20 cellular contexts compared by ENCODE assay signal in the genomic region with DNA sequence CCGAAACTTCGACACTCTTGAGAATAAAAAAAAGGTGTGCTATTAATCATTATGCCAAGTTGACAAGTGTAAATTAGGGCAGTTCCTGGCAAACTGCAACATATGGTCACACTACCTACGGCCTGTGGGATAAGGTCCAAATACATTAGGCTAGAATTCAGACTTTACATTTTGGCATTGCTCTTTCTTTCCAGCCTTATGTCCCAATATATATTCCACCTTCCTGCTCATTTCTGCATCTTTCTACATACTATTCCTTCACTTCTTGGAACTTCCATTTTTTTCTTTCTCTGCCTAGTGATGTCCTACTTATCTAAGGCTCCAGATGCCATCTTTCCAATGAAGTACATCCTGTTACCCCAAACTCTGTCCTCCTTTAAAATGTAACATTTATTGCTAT.
"Had no signal": no experiment of that assay in that cellular context is flagged by ENCODE, and none has a peak within 500 bp of the region (broad histone marks: within the 10 kb centered on the region; RNA-seq: fewer than 3 reads in every experiment).

No MANE protein-coding gene starts in this region.

- DNase-seq: dermis blood vessel endothelial cell; dorsolateral prefrontal cortex; effector CD4-positive, alpha-beta T cell; effector memory CD4-positive, alpha-beta T cell; foreskin keratinocyte; heart left ventricle; hypothalamus; immature natural killer cell; left cardiac atrium; left lung; left ventricle myocardium superior; lower lobe of right lung; mesenchymal stem cell; mucosa of descending colon; naive B cell had no signal

- H3K27me3 ChIP-seq: dorsolateral prefrontal cortex, esophagus muscularis mucosa, foreskin keratinocyte, gastroesophageal sphincter, heart left ventricle, hepatocyte, left lung had no signal

- H3K36me3 ChIP-seq: esophagus muscularis mucosa, gastroesophageal sphincter, heart left ventricle, left lung, lower lobe of right lung had no signal

- H3K4me3 ChIP-seq: coronary artery, dorsolateral prefrontal cortex, esophagus muscularis mucosa, gastroesophageal sphincter, heart left ventricle, hepatocyte, left lung, lower lobe of right lung, mucosa of descending colon had no signal

- H3K4me2 ChIP-seq: hepatocyte had no signal

- H3K9me3 Mint-ChIP-seq: mesothelial cell of epicardium had no signal

- H3K79me2 ChIP-seq: hepatocyte had no signal

- H3K36me3 Mint-ChIP-seq: mesothelial cell of epicardium, naive B cell had no signal

- H3K4me1 ChIP-seq: esophagus muscularis mucosa, gastroesophageal sphincter, heart left ventricle, left lung, lower lobe of right lung had no signal

- H3K9me3 ChIP-seq: esophagus muscularis mucosa, gastroesophageal sphincter, left lung, lower lobe of right lung had no signal

- H3K27me3 Mint-ChIP-seq: naive B cell had no signal

- H3K27ac ChIP-seq: coronary artery, esophagus muscularis mucosa, foreskin keratinocyte, gastroesophageal sphincter, heart left ventricle, hepatocyte, left lung, lower lobe of right lung had no signal

- H3K4me3 Mint-ChIP-seq: immature natural killer cell, mesothelial cell of epicardium, naive B cell had no signal

- H3K27ac Mint-ChIP-seq: immature natural killer cell, mesothelial cell of epicardium, naive B cell had no signal

- H2AFZ ChIP-seq: hepatocyte had no signal

- H3K4me1 Mint-ChIP-seq: immature natural killer cell, mesothelial cell of epicardium, naive B cell had no signal
